In the genomic region with DNA sequence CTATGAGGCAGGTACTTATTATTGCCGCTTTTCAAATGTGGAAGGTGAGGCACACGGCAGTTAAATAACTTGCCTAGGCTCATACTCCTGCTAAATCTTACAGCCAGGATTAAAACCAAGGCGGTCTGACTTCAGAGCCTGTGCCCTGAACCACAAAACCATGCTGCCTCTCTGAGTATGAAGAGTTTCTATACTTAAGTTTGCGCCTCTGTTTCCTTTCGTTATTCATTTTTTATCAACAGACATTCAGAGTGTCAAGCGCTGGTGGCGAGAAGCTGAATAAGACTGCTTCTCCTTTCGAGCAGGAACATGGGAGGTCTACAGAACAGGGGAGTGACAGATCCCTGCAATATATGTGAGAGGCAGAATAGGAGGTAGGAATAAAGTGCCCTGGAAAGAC, we compare ENCODE assay signal across 10 cellular contexts.
DNase-seq lines count a peak whose midpoint lies in the region; ATAC-seq, FAIRE-seq and TF ChIP-seq lines count a peak whose summit lies in the region.
"Had no signal": no experiment of that assay in that cellular context is flagged by ENCODE, and none has a peak within 500 bp of the region (broad histone marks: within the 10 kb centered on the region; RNA-seq: fewer than 3 reads in every experiment).

No MANE protein-coding gene starts in this region.

- H3F3A ChIP-seq in DOHH2 (ENCODE audit: control insufficient read depth, insufficient read depth) (no peaks in the 10 kb centered on the region), smooth muscle cell (ENCODE audit: low read depth) (no peaks in the 10 kb centered on the region)

- no peaks in the 10 kb centered on the region for H3K9me2 ChIP-seq in DOHH2 (replicated peaks; ENCODE audit: control insufficient read depth, low read length)

- RAD21 ChIA-PET in GM12878 (lab: Charles Lee; ENCODE audit: unreplicated experiment), result interaction anchor here (0.8 to 5.2 kb wide), 13 partner anchors 19 to 333 kb away, joined by 3 to 64 read pairs (median 8); a partner anchor contains a TSS

- H2AK5ac ChIP-seq in IMR-90 (ENCODE audit: low read depth, low read length), result no peak overlapping the region

- TF ChIP-seq EP300 in GM12878 (IDR thresholded peaks at IDR 0.05; ENCODE audit: borderline replicate concordance in 1 of 2, control insufficient read depth in 1 of 2, low read depth in 2 of 2, low read length in 2 of 2), result peak in 1 of 2 experiments; percentile 32; a peak in 1 of 4 replicates

- peaks cover 3% of the 10 kb centered on the region; the same call in 1 of the 2 replicates for H3K4me1 ChIP-seq in DOHH2 (ENCODE audit: control insufficient read depth, low read length)
- peaks cover 9% of the 10 kb centered on the region for H3K4me1 ChIP-seq in IMR-90 (ENCODE audit: control insufficient read depth, insufficient read depth, low read length)
- H3K4me1 ChIP-seq in GM12878 (ENCODE audit: control insufficient read depth, insufficient read depth, low read length), result peaks cover 42% of the 10 kb centered on the region
- no peaks in the 10 kb centered on the region for H3K4me1 ChIP-seq in smooth muscle cell (ENCODE audit: low read depth)

- no peak overlapping the region for H2BK5ac ChIP-seq in IMR-90 (ENCODE audit: low read depth, low read length, poor library complexity, severe bottlenecking)

- SMC1A ChIA-PET in GM12878 (lab: Charles Lee; ENCODE audit: uncharacterized antibody, unreplicated experiment), result interaction anchor here (0.8 to 5.6 kb wide), 16 partner anchors 9 to 170 kb away, joined by 3 to 76 read pairs (median 5); a partner anchor contains a TSS

- no peaks in the 10 kb centered on the region for H3K36me3 ChIP-seq in DOHH2 (ENCODE audit: control insufficient read depth, low read length)
- no peaks in the 10 kb centered on the region for H3K36me3 ChIP-seq in IMR-90 (ENCODE audit: control insufficient read depth, insufficient read depth, low read length)
- H3K36me3 ChIP-seq in GM12878 (ENCODE audit: control insufficient read depth in 2 of 2, insufficient read depth in 2 of 2, low read length in 1 of 2), result no peaks in the 10 kb centered on the region
- H3K36me3 ChIP-seq in smooth muscle cell (ENCODE audit: low read depth), result no peaks in the 10 kb centered on the region

- in situ Hi-C loops in IMR-90 (cut with MboI; ENCODE audit: low sequenced_read_pairs), result no loop called here
- in situ Hi-C loops in GM12878 (cut with MboI), result loop anchor here (5.0 kb wide), 1 partner anchor 86 kb away; no protein-coding TSS in a partner anchor

- no peak overlapping the region for H2BK20ac ChIP-seq in IMR-90 (ENCODE audit: low read depth, low read length)

- H3K9me3 ChIP-seq in DOHH2 (ENCODE audit: control insufficient read depth, insufficient read depth, low read length) (no peaks in the 10 kb centered on the region), IMR-90 (ENCODE audit: control insufficient read depth, insufficient read depth, low read length) (no peaks in the 10 kb centered on the region), GM12878 (replicated peaks; ENCODE audit: control insufficient read depth, insufficient read depth, low read length) (no peaks in the 10 kb centered on the region), smooth muscle cell (replicated peaks; ENCODE audit: low read depth) (no peaks in the 10 kb centered on the region)

- CTCF ChIA-PET in IMR-90 (lab: Yijun Ruan, JAX) (no interaction called here), GM12878 (lab: Yijun Ruan, JAX) (interaction anchor here (0.6 to 1.6 kb wide), 9 partner anchors 8 to 294 kb away, joined by 3 to 5 read pairs (median 3); no protein-coding TSS in a partner anchor)

- no peak overlapping the region for H3K56ac ChIP-seq in IMR-90 (ENCODE audit: extremely low read depth, insufficient read depth, low read length)

- no peak overlapping the region; the same call in 2 of the 3 replicates for H2BK15ac ChIP-seq in IMR-90 (ENCODE audit: low read depth, low read length)

- TF ChIP-seq POLR2A in IMR-90 (IDR thresholded peaks at IDR 0.05; ENCODE audit: low read depth, low read length) (no peak), GM12878 (IDR thresholded peaks at IDR 0.05; ENCODE audit: low read depth, low read length) (no peak)

- no peak for TF ChIP-seq CTCF in DOHH2 (IDR thresholded peaks at IDR 0.05; ENCODE audit: low read depth, low read length, poor library complexity, severe bottlenecking)
- TF ChIP-seq CTCF in IMR-90 (conservative IDR thresholded peaks at IDR 0.05; ENCODE audit: low read depth, low read length), result no peak
- TF ChIP-seq CTCF in GM12878 (IDR thresholded peaks at IDR 0.05 in 2 of 3, conservative IDR thresholded peaks at IDR 0.05 in 1 of 3; ENCODE audit: control insufficient read depth in 2 of 3, extremely low read depth in 1 of 3, insufficient read depth in 1 of 3, low read depth in 3 of 3, low read length in 3 of 3), result no peak
- TF ChIP-seq CTCF in smooth muscle cell (IDR thresholded peaks at IDR 0.05; ENCODE audit: borderline replicate concordance, insufficient read depth, poor library complexity, severe bottlenecking), result no peak

- BruUV-seq in IMR-90 (replicated peaks; lab: Mats Ljungman, UMichigan) (no TSS peak), GM12878 (replicated peaks; lab: Mats Ljungman, UMichigan) (no TSS peak)

- H3K4me2 ChIP-seq in DOHH2 (ENCODE audit: low read length), result peak overlapping the region; percentile 37; the same call in 1 of the 2 replicates
- no peak overlapping the region for H3K4me2 ChIP-seq in IMR-90 (ENCODE audit: low read depth, low read length)
- H3K4me2 ChIP-seq in GM12878 (ENCODE audit: control insufficient read depth, insufficient read depth), result peak overlapping the region; percentile 76
- no peak overlapping the region for H3K4me2 ChIP-seq in smooth muscle cell

- TF ChIP-seq RAD21 in IMR-90 (IDR thresholded peaks at IDR 0.05; ENCODE audit: low read length) (no peak), GM12878 (IDR thresholded peaks at IDR 0.05; ENCODE audit: insufficient read depth, low read depth, low read length) (no peak)

- 100% methylated on average over 1 of the region's 8 CpGs; no CpG with 5 or more reads in 1 of the 2 experiments for WGBS in IMR-90 (ENCODE audit: extremely low coverage in 2 of 2, insufficient read length in 1 of 2), 2 experiments
- WGBS in GM12878 (ENCODE audit: insufficient coverage, insufficient replicate concordance, low lambda C conversion rate, missing lambda C conversion rate), result 99% methylated on average over 8 of the region's 8 CpGs
- 97% methylated on average over 8 of the region's 8 CpGs for WGBS in smooth muscle cell (ENCODE audit: low lambda C conversion rate)

- H3K27me3 ChIP-seq in DOHH2 (ENCODE audit: control insufficient read depth, low read length) (no peaks in the 10 kb centered on the region), IMR-90 (ENCODE audit: control insufficient read depth, insufficient read depth, low read length) (no peaks in the 10 kb centered on the region), GM12878 (replicated peaks in 1 of 2; ENCODE audit: control insufficient read depth in 2 of 2, insufficient read depth in 2 of 2, low read length in 1 of 2) (no peaks in the 10 kb centered on the region), smooth muscle cell (ENCODE audit: low read depth) (no peaks in the 10 kb centered on the region)

- intact Hi-C loops in IMR-90 (cut with micrococcal nuclease) (no loop called here), GM12878 (cut with micrococcal nuclease; ENCODE audit: unreplicated experiment) (loop anchor here (10.0 kb wide), 1 partner anchor 293 kb away; no protein-coding TSS in a partner anchor)

- peak; percentile 28 for ATAC-seq in GM19452 (IDR thresholded peaks at IDR 0.05; ENCODE audit: unreplicated experiment)
- ATAC-seq in IMR-90 (ENCODE audit: low read depth), result no peak
- ATAC-seq in GM12878, result peak; percentile 17

- no peak overlapping the region; the same call in 1 of the 2 replicates for H3K4ac ChIP-seq in IMR-90 (ENCODE audit: low read depth, low read length)

- H3K79me2 ChIP-seq in DOHH2 (ENCODE audit: control insufficient read depth, low read length) (no peaks in the 10 kb centered on the region), GM12878 (ENCODE audit: control insufficient read depth, insufficient read depth, low read length) (no peaks in the 10 kb centered on the region), smooth muscle cell (ENCODE audit: low read depth) (no peaks in the 10 kb centered on the region)

- no peak for FAIRE-seq in GM12878 (lab: Jason Lieb, UNC)
- FAIRE-seq: astrocyte had no signal

- no peak overlapping the region for H3K23ac ChIP-seq in IMR-90 (ENCODE audit: low read depth, low read length)

- H3K9me1 ChIP-seq in IMR-90 (ENCODE audit: insufficient read depth, low read length), result peaks cover 5% of the 10 kb centered on the region; the same call in 1 of the 2 replicates

- H4K20me1 ChIP-seq in DOHH2 (ENCODE audit: control insufficient read depth, insufficient read depth, low read depth, low read length), result no peaks in the 10 kb centered on the region
- no peaks in the 10 kb centered on the region for H4K20me1 ChIP-seq in IMR-90 (ENCODE audit: insufficient read depth, low read length)
- no peaks in the 10 kb centered on the region for H4K20me1 ChIP-seq in GM12878 (ENCODE audit: control insufficient read depth, insufficient read depth)
- H4K20me1 ChIP-seq in smooth muscle cell (ENCODE audit: low read depth), result no peaks in the 10 kb centered on the region

- H3K27ac ChIP-seq in DOHH2 (ENCODE audit: low read depth, low read length) (no peak overlapping the region), IMR-90 (ENCODE audit: insufficient read depth, low read length) (no peak overlapping the region), GM12878 (ENCODE audit: control insufficient read depth, insufficient read depth) (peak overlapping the region; percentile 26; the same call in 1 of the 2 replicates), smooth muscle cell (ENCODE audit: low read depth) (no peak overlapping the region)

- dilution Hi-C loops in IMR-90 (cut with HindIII; ENCODE audit: low sequenced_read_pairs, unreplicated experiment), result no loop called here

- H3K79me1 ChIP-seq in IMR-90 (ENCODE audit: low read depth in 1 of 2, low read length in 2 of 2), result no peaks in the 10 kb centered on the region

- H3K4me3 ChIP-seq in DOHH2 (ENCODE audit: low read length) (no peak overlapping the region), IMR-90 (ENCODE audit: insufficient read depth, low read depth, low read length) (no peak overlapping the region), GM12878 (no peak overlapping the region), smooth muscle cell (no peak overlapping the region)

- H4K91ac ChIP-seq in IMR-90 (ENCODE audit: insufficient read depth, low read depth, low read length), result no peak overlapping the region

- H3K9ac ChIP-seq in IMR-90 (ENCODE audit: low read depth, low read length) (no peak overlapping the region), GM12878 (ENCODE audit: control insufficient read depth, insufficient read depth, low read length) (peak overlapping the region; percentile 16; the same call in 1 of the 2 replicates), smooth muscle cell (ENCODE audit: low read depth) (no peak overlapping the region)

- H2AK9ac ChIP-seq in IMR-90 (replicated peaks; ENCODE audit: low read depth, low read length, poor library complexity), result no peak overlapping the region

- H2AFZ ChIP-seq in IMR-90 (replicated peaks; ENCODE audit: low read length, poor library complexity) (no peak overlapping the region), GM12878 (ENCODE audit: control insufficient read depth, low read depth, low read length) (peak overlapping the region; percentile 63), smooth muscle cell (ENCODE audit: low read depth) (no peak overlapping the region)

- no peak for DNase-seq in IMR-90
- DNase-seq in GM12878 (ENCODE audit: low read depth, low spot score), result peak; percentile 59
- DNase-seq in smooth muscle cell (lab: John Stamatoyannopoulos, UW; ENCODE audit: unreplicated experiment), result no peak
- DNase-seq in NCI-H1694 treated with DMSO at 0.1 percent for 48 hours (lab: John Stamatoyannopoulos, UW), result no peak
- DNase-seq in COR-L47 (lab: John Stamatoyannopoulos, UW), result no peak
- no peak for DNase-seq in NCI-H345 (lab: John Stamatoyannopoulos, UW)
- DNase-seq: head of caudate nucleus had no signal

- no peak overlapping the region for H3K14ac ChIP-seq in IMR-90 (replicated peaks; ENCODE audit: low read depth, low read length)

- H4K5ac ChIP-seq in IMR-90 (ENCODE audit: low read depth, low read length), result no peak overlapping the region

- POLR2A ChIA-PET in IMR-90 (lab: Charles Lee; ENCODE audit: unreplicated experiment) (no interaction called here), GM12878 (lab: Charles Lee) (interaction anchor here (1.0 to 3.1 kb wide), 2 partner anchors 94 to 130 kb away, joined by 3 to 10 read pairs; no protein-coding TSS in a partner anchor)

- no peak overlapping the region for H3K18ac ChIP-seq in IMR-90 (ENCODE audit: low read depth, low read length)

- no peak overlapping the region for H4K8ac ChIP-seq in IMR-90 (ENCODE audit: low read depth in 2 of 2, low read length in 2 of 2)

- H2BK120ac ChIP-seq in IMR-90 (ENCODE audit: low read depth, low read length), result 0 out of 2 replicates have a peak overlapping the region, but pooled peaks have one; percentile 6

Comparison
In these comparisons a context has a peak if more than half of its experiments do, and no peak if none do; other contexts are left out.
1. H3K4me2 ChIP-seq: peak in DOHH2 (single experiment) and GM12878 (single experiment); none in IMR-90 (single experiment) and smooth muscle cell (single experiment).